Comparison of ENCODE assay signal across 16 cellular contexts in the genomic region with DNA sequence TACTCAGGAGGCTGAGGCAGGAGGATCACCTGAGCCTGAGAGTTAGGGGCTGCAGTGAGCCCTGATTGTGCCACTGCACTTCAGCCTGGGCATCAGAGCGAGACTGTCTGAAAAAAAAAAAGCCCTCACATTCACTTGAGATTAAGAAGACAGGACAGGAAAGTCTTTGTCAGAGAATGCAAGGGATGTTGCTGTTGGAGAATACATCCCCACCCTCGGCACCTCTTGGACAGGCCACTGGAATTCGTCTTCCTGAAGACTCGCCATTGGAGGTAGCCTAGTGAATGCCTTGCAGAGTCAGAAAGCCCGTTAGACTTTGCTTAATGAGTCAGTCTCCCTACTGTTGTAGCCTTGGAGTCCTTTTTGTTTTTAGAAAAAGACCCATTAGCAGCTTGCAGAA.
"Had no signal": no experiment of that assay in that cellular context is flagged by ENCODE, and none has a peak within 500 bp of the region (broad histone marks: within the 10 kb centered on the region; RNA-seq: fewer than 3 reads in every experiment).

No MANE protein-coding gene starts in this region.

- H3K27me3 Mint-ChIP-seq: activated CD8-positive, alpha-beta T cell treated with anti-CD3 and anti-CD28 coated beads for 36 hours; activated naive CD8-positive, alpha-beta T cell treated with anti-CD3 and anti-CD28 coated beads, Interleukin-2, amount 10 ng/mL, durations not matched to agents 7 days and 5 days; stimulated activated memory B cell treated with anti-CD40 and anti-IgM and Interleukin-4, amounts not matched to agents 10 μg/mL and 1 μg/mL and 100 μg/mL, for 72 hours had no signal

- H3K4me3 ChIP-seq: breast epithelium, gastroesophageal sphincter, SJCRH30 had no signal

- H3K4me1 Mint-ChIP-seq: activated naive CD8-positive, alpha-beta T cell treated with anti-CD3 and anti-CD28 coated beads, Interleukin-2, amount 10 ng/mL, durations not matched to agents 7 days and 5 days; nephron progenitor cell; WTC11 had no signal

- H3K36me3 Mint-ChIP-seq: type B pancreatic cell had no signal

- DNase-seq: activated CD4-positive, alpha-beta T cell treated with anti-CD3 and anti-CD28 coated beads for 48 hours; activated CD8-positive, alpha-beta memory T cell treated with anti-CD3 and anti-CD28 coated beads, Interleukin-2, amount 50 U/mL, for 48 hours; activated CD8-positive, alpha-beta T cell treated with anti-CD3 and anti-CD28 coated beads for 36 hours; activated naive CD8-positive, alpha-beta T cell treated with anti-CD3 and anti-CD28 coated beads, Interleukin-2, amount 10 ng/mL, durations not matched to agents 7 days and 5 days; aorta; kidney; nephron progenitor cell; occipital lobe; SJCRH30; stimulated activated CD4-positive, alpha-beta T cell treated with anti-CD3 and anti-CD28 coated beads, Interleukin-1b, Interleukin-23, amount 100 ng/mL, for 48 hours; T-helper 2 cell had no signal

- ATAC-seq: activated CD8-positive, alpha-beta T cell treated with anti-CD3 and anti-CD28 coated beads for 36 hours; stimulated activated memory B cell treated with anti-CD40 and anti-IgM and Interleukin-4, amounts not matched to agents 10 μg/mL and 1 μg/mL and 100 μg/mL, for 72 hours; WTC11 had no signal

- H3K27ac ChIP-seq: SJCRH30 had no signal

- H3K36me3 ChIP-seq: breast epithelium, SJCRH30 had no signal

- H3K4me3 Mint-ChIP-seq: activated CD8-positive, alpha-beta T cell treated with anti-CD3 and anti-CD28 coated beads for 36 hours; activated naive CD8-positive, alpha-beta T cell treated with anti-CD3 and anti-CD28 coated beads, Interleukin-2, amount 10 ng/mL, durations not matched to agents 7 days and 5 days; nephron progenitor cell; stimulated activated memory B cell treated with anti-CD40 and anti-IgM and Interleukin-4, amounts not matched to agents 10 μg/mL and 1 μg/mL and 100 μg/mL, for 72 hours; type B pancreatic cell; WTC11 had no signal

- H3K4me1 ChIP-seq: breast epithelium, SJCRH30 had no signal

- H3K27me3 ChIP-seq: breast epithelium, gastroesophageal sphincter, SJCRH30 had no signal

- H3K27ac Mint-ChIP-seq: activated CD8-positive, alpha-beta T cell treated with anti-CD3 and anti-CD28 coated beads for 36 hours; activated naive CD8-positive, alpha-beta T cell treated with anti-CD3 and anti-CD28 coated beads, Interleukin-2, amount 10 ng/mL, durations not matched to agents 7 days and 5 days; nephron progenitor cell; stimulated activated memory B cell treated with anti-CD40 and anti-IgM and Interleukin-4, amounts not matched to agents 10 μg/mL and 1 μg/mL and 100 μg/mL, for 72 hours; type B pancreatic cell; WTC11 had no signal

- H3K9me3 ChIP-seq: breast epithelium, SJCRH30 had no signal
